In genomic region chr3:159764211-159765024, GRCh38 we compare ENCODE assay signal across 8 cellular contexts.
DNase-seq lines count a peak whose midpoint lies in the region; ATAC-seq, FAIRE-seq and TF ChIP-seq lines count a peak whose summit lies in the region.

No MANE protein-coding gene starts in this region.

- H3K4me2 ChIP-seq in OCI-LY7 (ENCODE audit: low read length): peak overlapping the region; percentile 51; the same call in 1 of the 2 replicates

- no peaks in the 10 kb centered on the region for H4K20me1 ChIP-seq in OCI-LY7 (ENCODE audit: insufficient read depth, low read length)

- H3K27me3 ChIP-seq in HAP-1 (ENCODE audit: low read depth) (no peaks in the 10 kb centered on the region), small intestine (ENCODE audit: control insufficient read depth in 2 of 2, insufficient read depth in 2 of 2, low read length in 2 of 2) (peaks cover 3 to 10% of the 10 kb centered on the region in 2 donors)

- H3K9me2 ChIP-seq in OCI-LY7 (ENCODE audit: insufficient read depth, low read length): no peaks in the 10 kb centered on the region

- H3K4me3 ChIP-seq in HAP-1 (peak overlapping the region; percentile 53), OCI-LY7 (ENCODE audit: low read depth, low read length, poor library complexity, severe bottlenecking) (no peak overlapping the region), small intestine (ENCODE audit: low read depth in 1 of 2, low read length in 2 of 2) (peak overlapping the region; percentile 56 to 64)

- H3K4me1 ChIP-seq in HAP-1: peaks cover 30% of the 10 kb centered on the region
- no peaks in the 10 kb centered on the region for H3K4me1 ChIP-seq in OCI-LY7 (ENCODE audit: insufficient read depth, low read length, poor library complexity, severe bottlenecking)
- peaks cover 0 to 4% of the 10 kb centered on the region in 2 donors for H3K4me1 ChIP-seq in small intestine (ENCODE audit: control insufficient read depth in 2 of 2, insufficient read depth in 1 of 2, low read depth in 1 of 2, low read length in 1 of 2)

- H2AFZ ChIP-seq in OCI-LY7 (ENCODE audit: low read length): no peak overlapping the region

- in situ Hi-C loops in HAP-1 (cut with MboI; ENCODE audit: low sequenced_read_pairs): no loop called here

- H3K79me2 ChIP-seq in OCI-LY7 (ENCODE audit: insufficient read depth, low read depth, low read length): no peaks in the 10 kb centered on the region

- CTCF ChIA-PET in OCI-LY7 (lab: Charles Lee; ENCODE audit: unreplicated experiment): no interaction called here

- no peak for TF ChIP-seq CTCF in OCI-LY7 (conservative IDR thresholded peaks at IDR 0.05; ENCODE audit: low read length)

- no peak for ATAC-seq in GM18520 (IDR thresholded peaks at IDR 0.05; ENCODE audit: unreplicated experiment)

- WGBS in small intestine, 3 donors: 0 to 1% (median 0%) methylated on average over 46 to 65 of the region's 65 CpGs

- intact Hi-C loops in OCI-LY7 (cut with micrococcal nuclease; ENCODE audit: unreplicated experiment): no loop called here

- no peak for FAIRE-seq in small intestine (lab: Jason Lieb, UNC)

- no TSS peak for BruUV-seq in OCI-LY7 (replicated peaks; lab: Mats Ljungman, UMichigan)

- POLR2A ChIA-PET in OCI-LY7 (lab: Charles Lee): no interaction called here

- DNase-seq in GM03348 (ENCODE audit: low spot score): peak; percentile 83
- DNase-seq in HAP-1 (ENCODE audit: low spot score in 2 of 2): peak in 1 of 2 experiments; percentile 70
- no peak for DNase-seq in OCI-LY7 (ENCODE audit: low spot score)
- peak; percentile 62 for DNase-seq in cerebellar cortex (ENCODE audit: low spot score)
- peak; percentile 89 for DNase-seq in iris pigment epithelial cell (ENCODE audit: low read depth)
- peak; percentile 29 for DNase-seq in small intestine
- DNase-seq in mesenteric fat pad (ENCODE audit: low spot score): no peak

- peaks cover 4% of the 10 kb centered on the region for H3K36me3 ChIP-seq in HAP-1 (replicated peaks)
- H3K36me3 ChIP-seq in OCI-LY7 (ENCODE audit: insufficient read depth, low read length): no peaks in the 10 kb centered on the region
- H3K36me3 ChIP-seq in small intestine (ENCODE audit: control insufficient read depth in 2 of 2, insufficient read depth in 2 of 2, low read length in 2 of 2): no peaks in the 10 kb centered on the region

- H3K27ac ChIP-seq in OCI-LY7 (ENCODE audit: low read depth, low read length, poor library complexity, severe bottlenecking) (no peak overlapping the region), small intestine (ENCODE audit: low read depth in 1 of 2, low read length in 1 of 2) (peak overlapping the region in 1 of 2 donors; percentile 91)

- no peaks in the 10 kb centered on the region for H3K9me3 ChIP-seq in HAP-1
- no peaks in the 10 kb centered on the region for H3K9me3 ChIP-seq in OCI-LY7 (ENCODE audit: low read length)
- H3K9me3 ChIP-seq in small intestine (ENCODE audit: control insufficient read depth, low read depth): no peaks in the 10 kb centered on the region

Comparison
In these comparisons a context has a peak if more than half of its experiments do, and no peak if none do; other contexts are left out.
1. DNase-seq: peak in GM03348 (single experiment), cerebellar cortex (single experiment), iris pigment epithelial cell (single experiment) and small intestine (single experiment); none in OCI-LY7 (single experiment) and mesenteric fat pad (single experiment).